In genomic region chr20:48011025-48011424, GRCh38 we compare ENCODE assay signal across 25 cellular contexts.
A peak's percentile ranks its signal among the peaks of the same experiment; 100 is the strongest.
DNase-seq lines count a peak whose midpoint lies in the region; ATAC-seq, FAIRE-seq and TF ChIP-seq lines count a peak whose summit lies in the region.
"Had no signal": no experiment of that assay in that cellular context is flagged by ENCODE, and none has a peak within 500 bp of the region (broad histone marks: within the 10 kb centered on the region; RNA-seq: fewer than 3 reads in every experiment).

No MANE protein-coding gene starts in this region.

- H2BK12ac ChIP-seq in H1 (ENCODE audit: low read depth, low read length): no peak overlapping the region

- no peak overlapping the region for H4K8ac ChIP-seq in H1 (ENCODE audit: extremely low read depth, insufficient read depth, low read length)

- no peak overlapping the region for H4K5ac ChIP-seq in H1 (ENCODE audit: insufficient read length, low read depth, low read length)

- TF ChIP-seq POLR2A in HepG2 (IDR thresholded peaks at IDR 0.05; ENCODE audit: insufficient read depth in 1 of 2, low read depth in 2 of 2, low read length in 2 of 2) (no peak), right lobe of liver (IDR thresholded peaks at IDR 0.05) (no peak), H1 (IDR thresholded peaks at IDR 0.05; ENCODE audit: control extremely low read depth in 1 of 2, low read depth in 2 of 2, low read length in 2 of 2) (no peak)

- H3K9me3 ChIP-seq in HepG2 (ENCODE audit: low read length) (peaks cover 26% of the 10 kb centered on the region), right lobe of liver (no peaks in the 10 kb centered on the region), H1 (ENCODE audit: insufficient read depth in 2 of 2, low read depth in 1 of 2, low read length in 1 of 2) (peaks cover 10 to 14% of the 10 kb centered on the region in 2 experiments; a peak in 2 of 4 replicates)

- H4K91ac ChIP-seq in H1 (replicated peaks; ENCODE audit: insufficient read length, low read length): no peak overlapping the region

- H3K27ac ChIP-seq in HepG2 (ENCODE audit: extremely low read length, insufficient read depth, low read length): no peak overlapping the region
- H3K27ac ChIP-seq in right lobe of liver: no peak overlapping the region
- H3K27ac ChIP-seq in H1 (ENCODE audit: low read depth, low read length): no peak overlapping the region
- H3K27ac ChIP-seq: BLaER1 had no signal

- H2BK20ac ChIP-seq in H1 (ENCODE audit: low read length): no peak overlapping the region

- no peak overlapping the region for H3K18ac ChIP-seq in H1 (ENCODE audit: extremely low read depth, low read length)

- POLR2A ChIA-PET in HepG2 (lab: Yijun Ruan, JAX): no interaction called here
- POLR2A ChIA-PET in H1 (lab: Charles Lee; ENCODE audit: partially characterized antibody): no interaction called here

- peaks cover 3 to 17% of the 10 kb centered on the region in 2 experiments; a peak in 3 of 5 replicates for H3K27me3 ChIP-seq in HepG2 (ENCODE audit: control insufficient read depth in 1 of 2, insufficient read depth in 2 of 2, low read length in 2 of 2)
- no peaks in the 10 kb centered on the region for H3K27me3 ChIP-seq in right lobe of liver
- no peaks in the 10 kb centered on the region for H3K27me3 ChIP-seq in H1 (replicated peaks in 1 of 4; ENCODE audit: control insufficient read depth in 3 of 4, extremely low read depth in 1 of 4, insufficient read depth in 3 of 4, low read length in 3 of 4)
- H3K27me3 ChIP-seq: BE2C had no signal

- TF ChIP-seq RAD21 in HepG2 (CRISPR knock-in tag; IDR thresholded peaks at IDR 0.05): no peak
- no peak for TF ChIP-seq RAD21 in H1 (IDR thresholded peaks at IDR 0.05 in 1 of 2, conservative IDR thresholded peaks at IDR 0.05 in 1 of 2; ENCODE audit: low read depth in 2 of 2, low read length in 2 of 2)

- 44% methylated on average over 2 of the region's 2 CpGs for WGBS in HepG2 (ENCODE audit: low lambda C conversion rate)
- WGBS in right lobe of liver (ENCODE audit: insufficient coverage, low coverage, low lambda C conversion rate, missing lambda C conversion rate): 55% methylated on average over 2 of the region's 2 CpGs
- 100% methylated on average over 2 of the region's 2 CpGs; no CpG with 5 or more reads in 1 of the 2 experiments for WGBS in H1 (ENCODE audit: extremely low coverage in 1 of 2, insufficient coverage in 1 of 2, insufficient read length in 1 of 2, insufficient replicate concordance in 2 of 2, low coverage in 1 of 2, low lambda C conversion rate in 2 of 2, missing lambda C conversion rate in 1 of 2), 2 experiments

- no TSS peak for BruUV-seq in HepG2 (replicated peaks; lab: Mats Ljungman, UMichigan)

- H3K4ac ChIP-seq in H1 (replicated peaks; ENCODE audit: insufficient read length, low read depth, low read length): no peak overlapping the region

- in situ Hi-C loops in HepG2 (cut with HindIII; ENCODE audit: extremely low pct_ligation_motif_present, low pct_unique_long_range_greater_than_20kb): no loop called here

- DNase-seq in HepG2 (ENCODE audit: low spot score) (no peak), right lobe of liver (no peak), HTR-8/SVneo (ENCODE audit: insufficient read length, low spot score) (no peak), H1 (ENCODE audit: low read depth in 1 of 2, low spot score in 2 of 2) (no peak)
- DNase-seq: 8988T; ACHN; BE2C; C1 segment of cervical spinal cord; CD4-positive, alpha-beta memory T cell; CD4-positive, CD25-positive, alpha-beta regulatory T cell; CD8-positive, alpha-beta memory T cell; COR-L47; DMS 273 treated with DMSO at 0.1 percent for 48 hours; DMS153; DMS53; DMS79; DND-41; EL; GDM1 had no signal

- no peaks in the 10 kb centered on the region for H3K4me1 ChIP-seq in HepG2 (ENCODE audit: insufficient read depth, low read length)
- H3K4me1 ChIP-seq in right lobe of liver: no peaks in the 10 kb centered on the region
- H3K4me1 ChIP-seq in H1 (replicated peaks in 1 of 4; ENCODE audit: control insufficient read depth in 3 of 4, insufficient read depth in 4 of 4, low read length in 3 of 4): no peaks in the 10 kb centered on the region

- TF ChIP-seq EP300 in HepG2 (IDR thresholded peaks at IDR 0.05; ENCODE audit: low read depth in 2 of 2, low read length in 2 of 2): no peak
- TF ChIP-seq EP300 in HepG2 (CRISPR knock-in tag; IDR thresholded peaks at IDR 0.05; ENCODE audit: borderline replicate concordance): no peak
- TF ChIP-seq EP300 in H1 (IDR thresholded peaks at IDR 0.05; ENCODE audit: borderline replicate concordance in 1 of 2, low read depth in 2 of 2, low read length in 2 of 2): no peak

- H3K36me3 ChIP-seq in HepG2 (replicated peaks in 1 of 2; ENCODE audit: control insufficient read depth in 1 of 2, insufficient read depth in 2 of 2, low read length in 2 of 2) (no peaks in the 10 kb centered on the region), right lobe of liver (no peaks in the 10 kb centered on the region), H1 (ENCODE audit: control insufficient read depth in 2 of 4, insufficient read depth in 4 of 4, low read length in 3 of 4) (no peaks in the 10 kb centered on the region)
- H3K36me3 ChIP-seq: BE2C, BLaER1 had no signal

- TF ChIP-seq CTCF in HepG2 (CRISPR knock-in tag; IDR thresholded peaks at IDR 0.05): no peak
- TF ChIP-seq CTCF in right lobe of liver (IDR thresholded peaks at IDR 0.05): no peak
- no peak for TF ChIP-seq CTCF in H1 (IDR thresholded peaks at IDR 0.05; ENCODE audit: control extremely low read depth in 1 of 3, insufficient read depth in 1 of 3, low read depth in 1 of 3, low read length in 3 of 3)

- no peak overlapping the region for H2BK15ac ChIP-seq in H1 (ENCODE audit: low read length)

- H3K4me2 ChIP-seq in HepG2 (ENCODE audit: low read depth, low read length) (no peak overlapping the region), H1 (ENCODE audit: insufficient read depth in 1 of 2, low read depth in 2 of 2, low read length in 2 of 2) (no peak overlapping the region)
- H3K4me2 ChIP-seq: BLaER1 had no signal

- intact Hi-C loops in HepG2 (cut with micrococcal nuclease; ENCODE audit: unreplicated experiment) (no loop called here), right lobe of liver (cut with DNase I) (no loop called here)

- H2AFZ ChIP-seq in HepG2 (ENCODE audit: low read length) (no peak overlapping the region), H1 (ENCODE audit: low read length) (no peak overlapping the region)

- H2AK5ac ChIP-seq in H1 (ENCODE audit: low read depth, low read length): no peak overlapping the region

- CTCF ChIA-PET in HepG2 (lab: Yijun Ruan, JAX; ENCODE audit: low intra/inter-chr PET ratio, low total read pairs) (no interaction called here), H1 (lab: Charles Lee; ENCODE audit: partially characterized antibody) (no interaction called here)

- no peak overlapping the region for H3K14ac ChIP-seq in H1 (ENCODE audit: insufficient read length)

- no peak overlapping the region for H2BK5ac ChIP-seq in H1 (ENCODE audit: low read depth, low read length)

- H3K56ac ChIP-seq in H1 (replicated peaks; ENCODE audit: insufficient read length, low read depth, low read length): peak overlapping the region; percentile 82

- H3K9ac ChIP-seq in HepG2 (ENCODE audit: insufficient read depth, low read depth, low read length): no peak overlapping the region
- H3K9ac ChIP-seq in H1 (replicated peaks in 1 of 4; ENCODE audit: extremely low read depth in 1 of 4, low read depth in 3 of 4, low read length in 3 of 4): no peak overlapping the region
- H3K9ac ChIP-seq: BLaER1 had no signal

- H3K23ac ChIP-seq in H1 (ENCODE audit: insufficient read length): no peak overlapping the region

- H4K20me1 ChIP-seq in HepG2 (ENCODE audit: insufficient read depth, low read length) (no peaks in the 10 kb centered on the region), H1 (replicated peaks in 1 of 2; ENCODE audit: control insufficient read depth in 1 of 2, insufficient read depth in 2 of 2, low read length in 2 of 2) (peaks cover 0 to 4% of the 10 kb centered on the region in 2 experiments)

- ATAC-seq in HepG2 (no peak), right lobe of liver (no peak), HG02884 (IDR thresholded peaks at IDR 0.05; ENCODE audit: unreplicated experiment) (no peak), HG02678 (IDR thresholded peaks at IDR 0.05; ENCODE audit: unreplicated experiment) (no peak)
- ATAC-seq: GM12878 had no signal

- H2BK120ac ChIP-seq in H1 (replicated peaks; ENCODE audit: low read depth, low read length): no peak overlapping the region

- peaks cover 8% of the 10 kb centered on the region; the same call in 1 of the 2 replicates for H3K23me2 ChIP-seq in H1 (ENCODE audit: low read depth, low read length)

- no peak for FAIRE-seq in HepG2 (lab: Jason Lieb, UNC)
- FAIRE-seq in HTR-8/SVneo (lab: Jason Lieb, UNC): peak; percentile 99
- FAIRE-seq in H1 (lab: Jason Lieb, UNC): no peak
- FAIRE-seq: A204.1, GM12878, GM12892 had no signal

- H3K79me1 ChIP-seq in H1 (ENCODE audit: low read depth, low read length): no peaks in the 10 kb centered on the region

- H3K4me3 ChIP-seq in HepG2 (replicated peaks in 1 of 3; ENCODE audit: insufficient read depth in 1 of 3, low read depth in 2 of 3, low read length in 3 of 3): no peak overlapping the region
- H3K4me3 ChIP-seq in right lobe of liver: no peak overlapping the region
- H3K4me3 ChIP-seq in H1 (ENCODE audit: extremely low read depth in 1 of 4, insufficient read depth in 2 of 4, low read depth in 3 of 4, low read length in 4 of 4): no peak overlapping the region
- H3K4me3 ChIP-seq: BLaER1, GM12878 had no signal

- H3K79me2 ChIP-seq in HepG2 (ENCODE audit: insufficient read depth, low read length) (no peaks in the 10 kb centered on the region), H1 (ENCODE audit: control insufficient read depth in 1 of 2, insufficient read depth in 2 of 2, low read length in 2 of 2) (no peaks in the 10 kb centered on the region)

TF ChIP-seq in HepG2, 621 proteins besides CTCF, POLR2A, EP300 and RAD21 (continues in another document):
- peak; percentile 60 for TF ChIP-seq FOXA1 (IDR thresholded peaks at IDR 0.05)
- no peak for TF ChIP-seq FOXA1 (CRISPR knock-in tag; IDR thresholded peaks at IDR 0.05)
- TF ChIP-seq SOX6 (IDR thresholded peaks at IDR 0.05): peak; percentile 68; the same call in 1 of the 2 replicates
- TF ChIP-seq SOX6 (CRISPR knock-in tag; IDR thresholded peaks at IDR 0.05): no peak
- peak; percentile 26; the same call in 1 of the 2 replicates for TF ChIP-seq ATF7 (IDR thresholded peaks at IDR 0.05)
- TF ChIP-seq ATF7 (CRISPR knock-in tag; IDR thresholded peaks at IDR 0.05): no peak
- 0 out of 2 replicates have a peak, but pooled peaks have one; percentile 65 for TF ChIP-seq PLRG1 (conservative IDR thresholded peaks at IDR 0.05)

TF ChIP-seq in H1, 55 proteins besides CTCF, POLR2A, EP300 and RAD21 (continues in another document):
- TF ChIP-seq CHD1 (IDR thresholded peaks at IDR 0.05; ENCODE audit: low read depth, low read length) (no peak), POU5F1 (IDR thresholded peaks at IDR 0.05; ENCODE audit: low read depth, low read length) (no peak), SP2 (IDR thresholded peaks at IDR 0.05; ENCODE audit: low read length) (no peak), CBX8 (IDR thresholded peaks at IDR 0.05; ENCODE audit: borderline replicate concordance, low read depth, low read length) (no peak), TBP (IDR thresholded peaks at IDR 0.05; ENCODE audit: low read depth, low read length) (no peak)
